In the genomic region with DNA sequence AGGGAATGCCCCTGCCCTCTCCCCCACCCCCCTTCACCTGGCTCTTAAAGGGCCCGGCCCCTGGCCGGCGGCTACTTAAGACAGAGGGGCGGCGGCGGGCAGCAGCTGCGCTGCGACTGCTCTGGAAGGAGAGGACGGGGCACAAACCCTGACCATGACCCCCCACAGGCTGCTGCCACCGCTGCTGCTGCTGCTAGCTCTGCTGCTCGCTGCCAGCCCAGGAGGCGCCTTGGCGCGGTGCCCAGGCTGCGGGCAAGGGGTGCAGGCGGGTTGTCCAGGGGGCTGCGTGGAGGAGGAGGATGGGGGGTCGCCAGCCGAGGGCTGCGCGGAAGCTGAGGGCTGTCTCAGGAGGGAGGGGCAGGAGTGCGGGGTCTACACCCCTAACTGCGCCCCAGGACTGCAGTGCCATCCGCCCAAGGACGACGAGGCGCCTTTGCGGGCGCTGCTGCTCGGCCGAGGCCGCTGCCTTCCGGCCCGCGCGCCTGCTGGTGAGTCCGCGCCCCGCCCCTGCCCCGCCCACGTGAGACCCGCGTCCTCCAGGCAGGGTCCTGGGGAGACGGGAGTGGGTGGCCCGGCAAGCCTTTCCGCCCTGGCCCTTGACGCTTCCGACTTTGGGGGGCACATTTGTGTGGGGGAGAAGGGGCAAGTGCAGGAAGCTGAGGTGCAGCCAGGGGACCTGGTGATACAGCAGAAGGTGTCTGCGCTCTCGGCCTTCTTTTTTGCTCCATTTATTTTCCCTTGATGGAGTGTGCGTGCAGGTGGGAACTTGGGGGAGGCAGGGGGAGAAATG, we compare ENCODE assay signal across 8 cellular contexts.
A peak's percentile ranks its signal among the peaks of the same experiment; 100 is the strongest.
DNase-seq lines count a peak whose midpoint lies in the region; ATAC-seq lines count a peak whose summit lies in the region.

A gene with protein sequence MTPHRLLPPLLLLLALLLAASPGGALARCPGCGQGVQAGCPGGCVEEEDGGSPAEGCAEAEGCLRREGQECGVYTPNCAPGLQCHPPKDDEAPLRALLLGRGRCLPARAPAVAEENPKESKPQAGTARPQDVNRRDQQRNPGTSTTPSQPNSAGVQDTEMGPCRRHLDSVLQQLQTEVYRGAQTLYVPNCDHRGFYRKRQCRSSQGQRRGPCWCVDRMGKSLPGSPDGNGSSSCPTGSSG (plus strand): TSS at position 104 of the 790 bp plus-strand sequence. CDS start 51 bp downstream, at position 155.

- peak within 1 kb of the TSS; percentile 57 for H3K9ac ChIP-seq in muscle layer of colon (ENCODE audit: low read length)

- no peaks in the 10 kb centered on the region for H3K9me3 Mint-ChIP-seq in stimulated activated naive CD8-positive, alpha-beta T cell treated with anti-CD3 and anti-CD28 coated beads, Interleukin-15, Interleukin-2, amounts not matched to agents 100 ng/mL and 50 ng/mL, for 24 hours

- H3K4me1 ChIP-seq in muscle layer of colon (ENCODE audit: insufficient read depth, low read length), result peaks cover 16% of the 10 kb centered on the region

- H3K36me3 ChIP-seq in muscle layer of colon (ENCODE audit: insufficient read depth, low read length), result no peaks in the 10 kb centered on the region

- DNase-seq in AG08396 (ENCODE audit: low spot score) (peak; percentile 72), NCI-H510A (lab: John Stamatoyannopoulos, UW) (peak; percentile 60), activated T-cell treated with anti-CD3 and anti-CD28 coated beads for 24 hours (ENCODE audit: low read depth) (peak; percentile 30), epithelial cell of prostate (ENCODE audit: low read depth, low spot score) (no peak)

- H3K27me3 ChIP-seq in muscle layer of colon (ENCODE audit: control insufficient read depth in 1 of 2, insufficient read depth in 2 of 2, low read length in 2 of 2), result no peaks in the 10 kb centered on the region

- peak within 1 kb of the TSS; percentile 75 to 96 for H3K4me3 ChIP-seq in muscle layer of colon (ENCODE audit: low read depth in 1 of 2, low read length in 2 of 2)

- no peaks in the 10 kb centered on the region for H3K36me3 Mint-ChIP-seq in stimulated activated naive CD8-positive, alpha-beta T cell treated with anti-CD3 and anti-CD28 coated beads, Interleukin-15, Interleukin-2, amounts not matched to agents 100 ng/mL and 50 ng/mL, for 24 hours (ENCODE audit: low read depth)

- H3K27ac ChIP-seq in epithelial cell of prostate (peak within 1 kb of the TSS; percentile 72), muscle layer of colon (ENCODE audit: low read depth, low read length) (peak within 1 kb of the TSS; percentile 90)

- ATAC-seq in GM19351 (IDR thresholded peaks at IDR 0.05; ENCODE audit: unreplicated experiment) (peak; percentile 56), GM19463 (IDR thresholded peaks at IDR 0.05; ENCODE audit: unreplicated experiment) (no peak)

- H3K4me3 Mint-ChIP-seq in stimulated activated naive CD8-positive, alpha-beta T cell treated with anti-CD3 and anti-CD28 coated beads, Interleukin-15, Interleukin-2, amounts not matched to agents 100 ng/mL and 50 ng/mL, for 24 hours, result peak within 1 kb of the TSS; percentile 82

- peak within 1 kb of the TSS; percentile 92 for H3K27ac Mint-ChIP-seq in stimulated activated naive CD8-positive, alpha-beta T cell treated with anti-CD3 and anti-CD28 coated beads, Interleukin-15, Interleukin-2, amounts not matched to agents 100 ng/mL and 50 ng/mL, for 24 hours

- no peaks in the 10 kb centered on the region for H3K27me3 Mint-ChIP-seq in stimulated activated naive CD8-positive, alpha-beta T cell treated with anti-CD3 and anti-CD28 coated beads, Interleukin-15, Interleukin-2, amounts not matched to agents 100 ng/mL and 50 ng/mL, for 24 hours

- H3K4me1 Mint-ChIP-seq in stimulated activated naive CD8-positive, alpha-beta T cell treated with anti-CD3 and anti-CD28 coated beads, Interleukin-15, Interleukin-2, amounts not matched to agents 100 ng/mL and 50 ng/mL, for 24 hours (ENCODE audit: low read depth), result peaks cover 57% of the 10 kb centered on the region

- no peaks in the 10 kb centered on the region for H3K9me3 ChIP-seq in muscle layer of colon (ENCODE audit: low read length)
